ENCODE assay signal across 1 cellular context in the genomic region with DNA sequence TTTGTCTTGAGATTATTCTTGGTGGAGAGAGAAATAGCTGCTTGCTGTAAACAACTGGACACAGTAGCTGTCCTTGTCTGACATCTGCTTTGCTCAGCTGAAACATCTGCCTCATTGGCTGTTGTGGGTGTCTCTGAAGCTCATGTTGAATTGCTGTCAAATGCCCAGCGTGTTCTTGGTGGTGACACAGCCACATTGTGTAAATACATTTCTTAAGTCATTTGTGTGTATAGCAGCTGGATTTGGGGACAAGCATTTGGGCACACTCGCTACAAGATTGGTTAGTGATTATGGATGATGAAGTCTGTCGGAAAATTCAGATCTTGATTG.
TF ChIP-seq lines count a peak whose summit lies in the region.

No MANE protein-coding gene starts in this region.

TF ChIP-seq in HepG2, 621 proteins besides CTCF, POLR2A, EP300 and RAD21:
- TF ChIP-seq FOXA3 (CRISPR knock-in tag; IDR thresholded peaks at IDR 0.05) (peak; percentile 18; the same call in 1 of the 2 replicates), MXI1 (IDR thresholded peaks at IDR 0.05; ENCODE audit: borderline replicate concordance, low read depth, low read length) (peak; percentile 62; the same call in 1 of the 3 replicates), POLR2AphosphoS2 (IDR thresholded peaks at IDR 0.05; ENCODE audit: low read depth, low read length) (no peak), MAX (IDR thresholded peaks at IDR 0.05) (peak; percentile 17; the same call in 1 of the 2 replicates), ZNF17 (CRISPR knock-in tag; IDR thresholded peaks at IDR 0.05) (no peak), SAP130 (CRISPR knock-in tag; IDR thresholded peaks at IDR 0.05; ENCODE audit: low read depth) (peak; percentile 64), FOXA1 (IDR thresholded peaks at IDR 0.05) (no peak), FOXA1 (CRISPR knock-in tag; IDR thresholded peaks at IDR 0.05) (0 out of 2 replicates have a peak, but pooled peaks have one; percentile 36)
